9 cellular contexts compared by ENCODE assay signal in genomic region chr10:126904493-126904806, GRCh38. TPM values are rescaled to one million over a fixed set of nuclear protein-coding genes. Genes with fewer than 3 reads are reported as not detected.
DNase-seq lines count a peak whose midpoint lies in the region; ATAC-seq and TF ChIP-seq lines count a peak whose summit lies in the region.
"Had no signal": no experiment of that assay in that cellular context is flagged by ENCODE, and none has a peak within 500 bp of the region (broad histone marks: within the 10 kb centered on the region; RNA-seq: fewer than 3 reads in every experiment).

No MANE protein-coding gene starts in this region.

- no peak overlapping the region for H2BK5ac ChIP-seq in mesenchymal stem cell (ENCODE audit: low read depth, low read length, poor library complexity, severe bottlenecking)

- H3K79me1 ChIP-seq in mesenchymal stem cell (replicated peaks; ENCODE audit: low read length, poor library complexity, severe bottlenecking) = peaks cover 5% of the 10 kb centered on the region

- H4K91ac ChIP-seq in mesenchymal stem cell (ENCODE audit: low read length) = no peak overlapping the region

- ATAC-seq in thoracic aorta (ENCODE audit: insufficient number of reproducible peaks, low FRiP score, low read depth) = no peak
- ATAC-seq in HG03442 (IDR thresholded peaks at IDR 0.05; ENCODE audit: unreplicated experiment) = no peak
- ATAC-seq in HG02571 (IDR thresholded peaks at IDR 0.05; ENCODE audit: unreplicated experiment) = no peak

- H3K4me3 ChIP-seq in LNCaP clone FGC (ENCODE audit: low read depth, low read length) (peak overlapping the region; percentile 75), colonic mucosa (peak overlapping the region; percentile 79), mesenchymal stem cell (ENCODE audit: insufficient read depth in 1 of 2, low read depth in 1 of 2, low read length in 2 of 2) (peak overlapping the region; percentile 81 to 85), thoracic aorta (peak overlapping the region; percentile 95)

- H2BK12ac ChIP-seq in mesenchymal stem cell (ENCODE audit: low read length in 2 of 2) = no peak overlapping the region

- H3K4me1 ChIP-seq in colonic mucosa (peaks cover 5% of the 10 kb centered on the region), mesenchymal stem cell (ENCODE audit: control insufficient read depth, insufficient read depth, low read depth, low read length) (peaks cover 32% of the 10 kb centered on the region), thoracic aorta (ENCODE audit: control insufficient read depth in 1 of 2, low read depth in 2 of 2) (peaks cover 8 to 19% of the 10 kb centered on the region in 2 donors)

- TF ChIP-seq CTCF in LNCaP clone FGC (IDR thresholded peaks at IDR 0.05; ENCODE audit: control insufficient read depth, extremely low read depth, insufficient read depth) (no peak), colonic mucosa (IDR thresholded peaks at IDR 0.05) (no peak), thoracic aorta (IDR thresholded peaks at IDR 0.05) (no peak)

- H3K18ac ChIP-seq in mesenchymal stem cell (ENCODE audit: low read depth in 1 of 2, low read length in 2 of 2) = no peak overlapping the region

- 56% methylated on average over 10 of the region's 10 CpGs for WGBS in mesenchymal stem cell

- peak overlapping the region in 1 of 2 donors; percentile 55 for H3K9ac ChIP-seq in colonic mucosa (ENCODE audit: low read depth in 2 of 2, low read length in 2 of 2)
- peak overlapping the region; percentile 90 for H3K9ac ChIP-seq in mesenchymal stem cell (ENCODE audit: low read length)

- H2BK15ac ChIP-seq in mesenchymal stem cell (ENCODE audit: low read depth, poor library complexity, severe bottlenecking) = no peak overlapping the region

- H3K36me3 ChIP-seq in colonic mucosa = no peaks in the 10 kb centered on the region
- H3K36me3 ChIP-seq in mesenchymal stem cell (ENCODE audit: control insufficient read depth in 1 of 2, insufficient read depth in 2 of 2, low read depth in 1 of 2, low read length in 2 of 2) = peaks cover 0 to 4% of the 10 kb centered on the region in 2 experiments
- H3K36me3 ChIP-seq in thoracic aorta = no peaks in the 10 kb centered on the region

- H3K9me3 ChIP-seq in colonic mucosa = no peaks in the 10 kb centered on the region
- H3K9me3 ChIP-seq in mesenchymal stem cell (ENCODE audit: control insufficient read depth, low read length) = no peaks in the 10 kb centered on the region
- H3K9me3 ChIP-seq in thoracic aorta = no peaks in the 10 kb centered on the region

- H3K14ac ChIP-seq in mesenchymal stem cell (ENCODE audit: low read length in 2 of 2) = no peak overlapping the region

- no peak overlapping the region for H4K8ac ChIP-seq in mesenchymal stem cell (ENCODE audit: low read length)

- no peak overlapping the region for H2AK5ac ChIP-seq in mesenchymal stem cell (ENCODE audit: low read length, severe bottlenecking)

- no peak overlapping the region for H3K4ac ChIP-seq in mesenchymal stem cell (ENCODE audit: low read depth in 1 of 2, low read length in 2 of 2)

- no peak overlapping the region for H2AFZ ChIP-seq in mesenchymal stem cell (ENCODE audit: low read depth, low read length)

- DNase-seq in LNCaP clone FGC (ENCODE audit: low read depth) (no peak), colonic mucosa (no peak), mesenchymal stem cell (peak; percentile 22), thoracic aorta (ENCODE audit: low spot score) (no peak), T-helper 2 cell (no peak)
- DNase-seq: activated CD8-positive, alpha-beta memory T cell treated with anti-CD3 and anti-CD28 coated beads, Interleukin-2, amount 50 U/mL, for 48 hours; foreskin melanocyte had no signal

- H3K27ac ChIP-seq in colonic mucosa (no peak overlapping the region), mesenchymal stem cell (ENCODE audit: low read length, poor library complexity, severe bottlenecking) (no peak overlapping the region), thoracic aorta (no peak overlapping the region)

- H3K27me3 ChIP-seq in colonic mucosa (no peaks in the 10 kb centered on the region), mesenchymal stem cell (ENCODE audit: control insufficient read depth in 1 of 2, insufficient read depth in 1 of 2, low read length in 2 of 2) (no peaks in the 10 kb centered on the region), thoracic aorta (replicated peaks; ENCODE audit: insufficient read depth) (no peaks in the 10 kb centered on the region)

- no peak overlapping the region for H3K23ac ChIP-seq in mesenchymal stem cell (ENCODE audit: low read length in 2 of 2)

- intact Hi-C loops in colonic mucosa (cut with DNase I) = no loop called here

- H3K4me2 ChIP-seq in mesenchymal stem cell (ENCODE audit: low read length, poor library complexity, severe bottlenecking) = peak overlapping the region; percentile 90

- H2BK120ac ChIP-seq in mesenchymal stem cell (ENCODE audit: low read depth, low read length) = no peak overlapping the region

RNA-seq across cellular contexts. Expression of gene DOCK1, which starts 0.8 kb away (rescaled TPM):
- total RNA-seq in colonic mucosa (10 to 100 TPM; 46.4 to 49.0 TPM), thoracic aorta (10 to 100 TPM; 52.9 to 76.7 TPM)
- 38.9 TPM for polyA plus RNA-seq in mesenchymal stem cell (2013, experiment 1 of 2)
- 38.5 TPM for polyA plus RNA-seq in mesenchymal stem cell (2013, experiment 2 of 2)
